ENCODE assay signal across 27 cellular contexts in the genomic region with DNA sequence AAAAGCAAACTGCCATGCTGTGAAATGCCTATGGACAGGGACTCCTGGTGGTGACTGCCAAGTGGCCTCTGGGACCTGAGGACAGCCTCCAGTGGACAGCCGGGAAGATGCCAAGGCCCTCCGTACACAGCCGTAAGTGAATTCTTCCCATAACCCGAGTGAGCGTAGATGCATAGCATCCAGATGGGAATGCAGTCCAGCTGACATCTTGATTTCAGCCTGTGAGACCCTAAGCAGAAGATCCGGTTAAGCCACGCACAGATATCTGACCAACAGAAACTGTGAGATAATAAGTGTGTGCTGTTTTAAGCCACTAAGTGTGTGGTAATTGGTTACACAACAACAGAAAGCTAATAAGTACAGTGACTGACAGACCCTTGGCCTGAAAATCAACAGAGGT. TPM values are rescaled to one million over a fixed set of nuclear protein-coding genes. Genes with fewer than 3 reads are reported as not detected.
"Had no signal": no experiment of that assay in that cellular context is flagged by ENCODE, and none has a peak within 500 bp of the region (broad histone marks: within the 10 kb centered on the region; RNA-seq: fewer than 3 reads in every experiment).

No MANE protein-coding gene starts in this region.

- H3K4me1 Mint-ChIP-seq: WTC11 had no signal

- H3K9me3 Mint-ChIP-seq: activated CD4-positive, alpha-beta T cell treated with anti-CD3 and anti-CD28 coated beads, Interleukin-2, amount 10 ng/mL, durations not matched to agents 24 days and 14 days; activated T-cell treated with anti-CD3 and anti-CD28 coated beads, Interleukin-2, amount 50 U/mL, for 24 hours; T-helper 1 cell treated with Interleukin-12 subunit alpha and Interleukin-12 subunit beta and Interleukin-4 antibody, amounts not matched to agents 30 μg/mL and 1 μg/mL, for 36 hours; WTC11 had no signal

- H3K27me3 Mint-ChIP-seq: activated CD4-positive, alpha-beta T cell treated with anti-CD3 and anti-CD28 coated beads, Interleukin-2, amount 10 ng/mL, durations not matched to agents 24 days and 14 days; activated CD8-positive, alpha-beta memory T cell treated with anti-CD3 and anti-CD28 coated beads, Interleukin-2, amount 10 ng/mL, durations not matched to agents 7 days and 5 days; activated naive CD8-positive, alpha-beta T cell; activated T-cell treated with anti-CD3 and anti-CD28 coated beads, Interleukin-2, amount 50 U/mL, for 24 hours had no signal

- H3K4me3 Mint-ChIP-seq: activated CD4-positive, alpha-beta T cell treated with anti-CD3 and anti-CD28 coated beads, Interleukin-2, amount 10 ng/mL, durations not matched to agents 24 days and 14 days; activated CD8-positive, alpha-beta memory T cell treated with anti-CD3 and anti-CD28 coated beads, Interleukin-2, amount 10 ng/mL, durations not matched to agents 7 days and 5 days; activated naive CD8-positive, alpha-beta T cell; activated T-cell treated with anti-CD3 and anti-CD28 coated beads, Interleukin-2, amount 50 U/mL, for 24 hours; activated T-helper 1 cell treated with anti-CD3 and anti-CD28 coated beads, Interleukin-12 subunit alpha, Interleukin-12 subunit beta, Interleukin-2, Interleukin-4 antibody, amounts not matched to agents 30 ng/mL and 10 ng/mL and 1 ng/mL, durations not matched to agents 14 hours and 24 hours and 36 hours; T-helper 1 cell treated with Interleukin-12 subunit alpha and Interleukin-12 subunit beta and Interleukin-4 antibody, amounts not matched to agents 30 μg/mL and 1 μg/mL, for 36 hours; WTC11 had no signal

- DNase-seq: activated CD4-positive, alpha-beta T cell treated with anti-CD3 and anti-CD28 coated beads for 1 hour; activated CD4-positive, alpha-beta T cell treated with anti-CD3 and anti-CD28 coated beads, Interleukin-2, amount 10 ng/mL, durations not matched to agents 24 days and 14 days; activated CD4-positive, alpha-beta T cell treated with anti-CD3 and anti-CD28 coated beads, Interleukin-2, amount 50 U/mL, for 48 hours; activated CD8-positive, alpha-beta memory T cell treated with anti-CD3 and anti-CD28 coated beads, Interleukin-2, amount 10 ng/mL, durations not matched to agents 7 days and 5 days; activated effector memory CD4-positive, alpha-beta T cell treated with Interleukin-2 at 50 U/mL for 16 hours; activated naive CD4-positive, alpha-beta T cell; activated T-cell treated with anti-CD3 and anti-CD28 coated beads, Interleukin-2, amount 50 U/mL, for 24 hours; anterior cingulate cortex; caudate nucleus; KG1; NCI-H1048; NCI-H1417; NCI-H1930; NCI-H2171; NCI-H2227 treated with DMSO at 0.1 percent for 48 hours; NCI-H446 treated with DMSO at 0.1 percent for 48 hours; NCI-H524 treated with DMSO at 0.1 percent for 48 hours; NCI-H748 treated with DMSO at 0.1 percent for 48 hours; NK-92 treated with Interleukin-12 subunit alpha and Interleukin-12 subunit beta, amount 100 ng/mL, for 24 hours; OCI-M1; RPMI8226; T-helper 9 cell had no signal

- H3K27ac Mint-ChIP-seq: activated CD4-positive, alpha-beta T cell treated with anti-CD3 and anti-CD28 coated beads, Interleukin-2, amount 10 ng/mL, durations not matched to agents 24 days and 14 days; activated CD8-positive, alpha-beta memory T cell treated with anti-CD3 and anti-CD28 coated beads, Interleukin-2, amount 10 ng/mL, durations not matched to agents 7 days and 5 days; activated naive CD8-positive, alpha-beta T cell; activated T-cell treated with anti-CD3 and anti-CD28 coated beads, Interleukin-2, amount 50 U/mL, for 24 hours; activated T-helper 1 cell treated with anti-CD3 and anti-CD28 coated beads, Interleukin-12 subunit alpha, Interleukin-12 subunit beta, Interleukin-2, Interleukin-4 antibody, amounts not matched to agents 30 ng/mL and 10 ng/mL and 1 ng/mL, durations not matched to agents 14 hours and 24 hours and 36 hours; T-helper 1 cell treated with Interleukin-12 subunit alpha and Interleukin-12 subunit beta and Interleukin-4 antibody, amounts not matched to agents 30 μg/mL and 1 μg/mL, for 36 hours; WTC11 had no signal

- H3K36me3 Mint-ChIP-seq: WTC11 had no signal

RNA-seq across cellular contexts. Expression of gene TMEM156, which starts 55.9 kb away (rescaled TPM):
- total RNA-seq: Right ventricle myocardium inferior had no signal
